ENCODE assay signal across 8 cellular contexts in genomic region chr18:77055429-77056310, GRCh38.
DNase-seq lines count a peak whose midpoint lies in the region; ATAC-seq and TF ChIP-seq lines count a peak whose summit lies in the region.

No MANE protein-coding gene starts in this region.

- peak overlapping the region; percentile 49 for H3K4me3 ChIP-seq in Jurkat, Clone E6-1 (ENCODE audit: low read length)
- peak overlapping the region; percentile 50 for H3K4me3 ChIP-seq in naive thymus-derived CD4-positive, alpha-beta T cell (ENCODE audit: low read length)

- CTCF ChIA-PET in naive thymus-derived CD4-positive, alpha-beta T cell (lab: Charles Lee), result interaction anchor here (0.7 to 2.8 kb wide), 7 partner anchors 9 to 156 kb away, joined by 3 to 21 read pairs (median 4); partner anchors contain the start of gene MBP

- H3K27me3 Mint-ChIP-seq in CD14-positive monocyte (ENCODE audit: low read depth in 3 of 3) (peaks cover 0 to 2% (median 0%) of the 10 kb centered on the region in 3 donors), chondrocyte (ENCODE audit: low read depth) (no peaks in the 10 kb centered on the region)
- H3K27me3 Mint-ChIP-seq in naive thymus-derived CD4-positive, alpha-beta T cell, result no peaks in the 10 kb centered on the region

- H3K4me1 Mint-ChIP-seq in CD14-positive monocyte (peaks cover 60% of the 10 kb centered on the region), chondrocyte (ENCODE audit: low read depth) (peaks cover 41% of the 10 kb centered on the region)
- H3K4me1 Mint-ChIP-seq in naive thymus-derived CD4-positive, alpha-beta T cell, result peaks cover 54 to 85% (median 76%) of the 10 kb centered on the region in 7 donors

- peak overlapping the region; percentile 83 for H3K27ac ChIP-seq in naive thymus-derived CD4-positive, alpha-beta T cell (ENCODE audit: low read depth, low read length)

- TF ChIP-seq CTCF in CD14-positive monocyte (IDR thresholded peaks at IDR 0.05) (no peak), chondrocyte (IDR thresholded peaks at IDR 0.05) (no peak)

- no peak for ATAC-seq in naive thymus-derived CD4-positive, alpha-beta T cell
- no peak for ATAC-seq in HG03520 (IDR thresholded peaks at IDR 0.05; ENCODE audit: unreplicated experiment)

- peaks cover 0 to 2% (median 0%) of the 10 kb centered on the region in 7 donors for H3K9me3 Mint-ChIP-seq in CD14-positive monocyte
- H3K9me3 Mint-ChIP-seq in chondrocyte (ENCODE audit: low read depth), result no peaks in the 10 kb centered on the region
- H3K9me3 Mint-ChIP-seq in naive thymus-derived CD4-positive, alpha-beta T cell, result no peaks in the 10 kb centered on the region

- H3K9me3 ChIP-seq in naive thymus-derived CD4-positive, alpha-beta T cell (ENCODE audit: control insufficient read depth in 2 of 3, low read length in 3 of 3), result no peaks in the 10 kb centered on the region

- POLR2A ChIA-PET in naive thymus-derived CD4-positive, alpha-beta T cell (lab: Charles Lee), result interaction anchor here (0.6 to 1.8 kb wide), 5 partner anchors 10 to 75 kb away, joined by 3 to 7 read pairs (median 4); no protein-coding TSS in a partner anchor

- intact Hi-C loops in CD14-positive monocyte (cut with micrococcal nuclease), result loop anchor here (2.0 kb wide), 3 partner anchors 51 to 75 kb away; no protein-coding TSS in a partner anchor
- intact Hi-C loops in naive thymus-derived CD4-positive, alpha-beta T cell (cut with micrococcal nuclease), result loop anchor here (1.0 to 2.0 kb wide), 13 partner anchors 8 to 253 kb away; partner anchors contain the start of gene ZNF236 (in 1 of the 2)

- DNase-seq in CD14-positive monocyte (ENCODE audit: low spot score) (peak; percentile 77), chondrocyte (ENCODE audit: low spot score) (no peak), SW 1271 (lab: John Stamatoyannopoulos, UW) (no peak), DMS53 (lab: John Stamatoyannopoulos, UW) (no peak), ureter (ENCODE audit: low spot score) (no peak)
- DNase-seq in Jurkat, Clone E6-1 (ENCODE audit: low read depth, low spot score), result no peak
- no peak for DNase-seq in naive thymus-derived CD4-positive, alpha-beta T cell

- no peaks in the 10 kb centered on the region for H3K36me3 ChIP-seq in naive thymus-derived CD4-positive, alpha-beta T cell (ENCODE audit: control insufficient read depth in 2 of 3, insufficient read depth in 3 of 3, low read length in 3 of 3)

- peaks cover 62 to 84% of the 10 kb centered on the region in 2 donors for H3K4me1 ChIP-seq in naive thymus-derived CD4-positive, alpha-beta T cell (ENCODE audit: control insufficient read depth in 2 of 2, insufficient read depth in 2 of 2, low read length in 2 of 2)

- H3K27ac Mint-ChIP-seq in CD14-positive monocyte (peak overlapping the region; percentile 98 to 100 (median 99)), chondrocyte (ENCODE audit: unreplicated experiment) (peak overlapping the region; percentile 96)
- H3K27ac Mint-ChIP-seq in naive thymus-derived CD4-positive, alpha-beta T cell, result peak overlapping the region; percentile 93 to 100 (median 97)

- H3K4me3 Mint-ChIP-seq in CD14-positive monocyte (peak overlapping the region; percentile 69 to 83), chondrocyte (ENCODE audit: unreplicated experiment) (peak overlapping the region; percentile 32)
- peak overlapping the region; percentile 17 to 91 (median 78) for H3K4me3 Mint-ChIP-seq in naive thymus-derived CD4-positive, alpha-beta T cell

- H3K36me3 Mint-ChIP-seq in CD14-positive monocyte (peaks cover 31 to 46% of the 10 kb centered on the region in 2 donors), chondrocyte (ENCODE audit: low read depth) (peaks cover 3% of the 10 kb centered on the region)
- H3K36me3 Mint-ChIP-seq in naive thymus-derived CD4-positive, alpha-beta T cell, result peaks cover 0 to 17% (median 5%) of the 10 kb centered on the region in 5 donors

- H3K27me3 ChIP-seq in naive thymus-derived CD4-positive, alpha-beta T cell (ENCODE audit: control insufficient read depth in 2 of 2, insufficient read depth in 2 of 2, low read length in 2 of 2), result no peaks in the 10 kb centered on the region
